Comparison of ENCODE assay signal across 22 cellular contexts in genomic region chr10:111098679-111099437, GRCh38. TPM values are rescaled to one million over a fixed set of nuclear protein-coding genes. Genes with fewer than 3 reads are reported as not detected.
DNase-seq lines count a peak whose midpoint lies in the region; ATAC-seq and TF ChIP-seq lines count a peak whose summit lies in the region.
"Had no signal": no experiment of that assay in that cellular context is flagged by ENCODE, and none has a peak within 500 bp of the region (broad histone marks: within the 10 kb centered on the region; RNA-seq: fewer than 3 reads in every experiment).

No MANE protein-coding gene starts in this region.

- H3K9me3 ChIP-seq in upper lobe of right lung, result no peaks in the 10 kb centered on the region
- no peaks in the 10 kb centered on the region for H3K9me3 ChIP-seq in ovary
- H3K9me3 ChIP-seq: ascending aorta had no signal

- in situ Hi-C loops in KBM-7 (cut with MboI; ENCODE audit: low pct_unique_long_range_greater_than_20kb, low sequenced_read_pairs), result no loop called here

- intact Hi-C loops in cardiac septum (cut with DNase I) (no loop called here), left cardiac atrium (cut with DNase I) (loop anchor here in 1 of 2 donors (10.0 kb wide), 1 partner anchor 1036 kb away; no protein-coding TSS in a partner anchor), upper lobe of right lung (cut with DNase I) (no loop called here), ovary (cut with DNase I) (no loop called here)

- no peak for ATAC-seq in left cardiac atrium
- peak; percentile 40 for ATAC-seq in esophagus mucosa
- ATAC-seq in upper lobe of right lung, result no peak
- ATAC-seq: left lobe of liver had no signal

- H3K27ac ChIP-seq in upper lobe of right lung (no peak overlapping the region), ovary (no peak overlapping the region)
- H3K27ac ChIP-seq: ascending aorta had no signal

- no peaks in the 10 kb centered on the region for H3K36me3 ChIP-seq in upper lobe of right lung
- H3K36me3 ChIP-seq in ovary, result no peaks in the 10 kb centered on the region
- H3K36me3 ChIP-seq: ascending aorta had no signal

- TF ChIP-seq CTCF in upper lobe of right lung (IDR thresholded peaks at IDR 0.05), result no peak
- no peak for TF ChIP-seq CTCF in ovary (IDR thresholded peaks at IDR 0.05)

- H3K4me1 ChIP-seq in upper lobe of right lung (no peaks in the 10 kb centered on the region), ovary (ENCODE audit: insufficient read depth) (no peaks in the 10 kb centered on the region)
- H3K4me1 ChIP-seq: ascending aorta had no signal

- TF ChIP-seq EP300 in ovary (IDR thresholded peaks at IDR 0.05), result no peak

- H3K27me3 ChIP-seq in upper lobe of right lung, result no peaks in the 10 kb centered on the region
- H3K27me3 ChIP-seq in ovary, result no peaks in the 10 kb centered on the region
- H3K27me3 ChIP-seq: ascending aorta had no signal

- H3K4me3 ChIP-seq in upper lobe of right lung (no peak overlapping the region), ovary (no peak overlapping the region)
- H3K4me3 ChIP-seq: ascending aorta had no signal

- 80 to 98% (median 86%) methylated on average over 1 of the region's 1 CpG for WGBS in ovary, 3 donors

- TF ChIP-seq POLR2A in ovary (IDR thresholded peaks at IDR 0.05), result no peak

- DNase-seq in cardiac septum (ENCODE audit: low spot score) (peak; percentile 57), left cardiac atrium (no peak), NAMALWA (ENCODE audit: low spot score) (peak; percentile 11), upper lobe of right lung (peak; percentile 16), KBM-7 (no peak), ovary (no peak), NCI-H748 treated with DMSO at 0.1 percent for 48 hours (lab: John Stamatoyannopoulos, UW) (no peak)
- DNase-seq: ACHN; activated CD4-positive, alpha-beta T cell treated with anti-CD3 and anti-CD28 coated beads for 1 hour; COR-L47; dermis blood vessel endothelial cell; GOT3; naive B cell; NCI-H1105 treated with DMSO at 0.1 percent for 48 hours; NCI-H226; posterior cingulate gyrus; SHP77; stimulated activated naive CD4-positive, alpha-beta T cell had no signal

RNA-seq across cellular contexts. Expression of gene ADRA2A, which starts 22.0 kb away (rescaled TPM):
- 1.1 TPM for total RNA-seq in cardiac septum
- 1 to 10 TPM; 3.6 to 4.3 TPM for total RNA-seq in left cardiac atrium
- total RNA-seq in esophagus mucosa, result 0.44 TPM
- 4.9 TPM for total RNA-seq in upper lobe of right lung
- 10 to 100 TPM; 13.7 to 55.7 (median 22.0) TPM for total RNA-seq in ovary
- 10 to 100 TPM; 19.0 to 20.0 TPM for polyA plus RNA-seq in ovary
- total RNA-seq: dermis blood vessel endothelial cell; T-helper 2 cell treated with Interferon-gamma antibody and Interleukin-4, amounts not matched to agents 100 ng/mL and 5 ng/mL, for 36 hours had no signal

Comparison
In these comparisons a context has a peak if more than half of its experiments do, and no peak if none do; other contexts are left out.
1. DNase-seq: peak in cardiac septum (single experiment), NAMALWA (single experiment) and upper lobe of right lung (single experiment); none in left cardiac atrium (single experiment), KBM-7 (single experiment), ovary (0 of 5) and NCI-H748 treated with DMSO at 0.1 percent for 48 hours (single experiment).